ENCODE assay signal across 15 cellular contexts in genomic region chr4:111678466-111678865, GRCh38.
A peak's percentile ranks its signal among the peaks of the same experiment; 100 is the strongest.
DNase-seq lines count a peak whose midpoint lies in the region; ATAC-seq and TF ChIP-seq lines count a peak whose summit lies in the region.
"Had no signal": no experiment of that assay in that cellular context is flagged by ENCODE, and none has a peak within 500 bp of the region (broad histone marks: within the 10 kb centered on the region; RNA-seq: fewer than 3 reads in every experiment).

No MANE protein-coding gene starts in this region.

- peak; percentile 99 for DNase-seq in AG10803 (ENCODE audit: low read depth)
- DNase-seq in M059J (ENCODE audit: low read depth) = peak; percentile 91
- DNase-seq in dedifferentiated amniotic fluid mesenchymal stem cell (ENCODE audit: extremely low spot score) = peak; percentile 51
- DNase-seq in kidney tubule cell (ENCODE audit: low spot score) = peak; percentile 17
- DNase-seq in type B pancreatic cell (ENCODE audit: extremely low spot score, unreplicated experiment) = no peak
- DNase-seq in DMS 273 (lab: John Stamatoyannopoulos, UW; ENCODE audit: unreplicated experiment) = no peak
- DNase-seq in T-helper 2 cell treated with Interferon-gamma antibody and Interleukin-4, amounts not matched to agents 5 μg/mL and 100 μg/mL, for 36 hours (ENCODE audit: low spot score) = no peak
- DNase-seq: MG63; NCI-H2081 treated with DMSO at 0.1 percent for 48 hours; stimulated activated CD4-positive, alpha-beta T cell treated with anti-CD3 and anti-CD28 coated beads, Interleukin-1b, Interleukin-23, amount 100 ng/mL, for 48 hours had no signal

- no peaks in the 10 kb centered on the region for H3K36me3 Mint-ChIP-seq in type B pancreatic cell
- H3K36me3 Mint-ChIP-seq in T-helper 2 cell treated with Interferon-gamma antibody and Interleukin-4, amounts not matched to agents 5 μg/mL and 100 μg/mL, for 36 hours (ENCODE audit: low read depth) = no peaks in the 10 kb centered on the region
- H3K36me3 Mint-ChIP-seq: activated naive CD4-positive, alpha-beta T cell treated with anti-CD3 and anti-CD28 coated beads, Interleukin-2, amount 50 U/mL, for 72 hours had no signal

- H3K4me3 Mint-ChIP-seq in type B pancreatic cell = no peak overlapping the region
- no peak overlapping the region for H3K4me3 Mint-ChIP-seq in T-helper 2 cell treated with Interferon-gamma antibody and Interleukin-4, amounts not matched to agents 5 μg/mL and 100 μg/mL, for 36 hours

- H3K27ac Mint-ChIP-seq in type B pancreatic cell = no peak overlapping the region
- no peak overlapping the region for H3K27ac Mint-ChIP-seq in T-helper 2 cell treated with Interferon-gamma antibody and Interleukin-4, amounts not matched to agents 5 μg/mL and 100 μg/mL, for 36 hours
- H3K27ac Mint-ChIP-seq: activated naive CD4-positive, alpha-beta T cell treated with anti-CD3 and anti-CD28 coated beads, Interleukin-2, amount 50 U/mL, for 72 hours; progenitor cell of endocrine pancreas had no signal

- ATAC-seq in SK-N-SH treated with all-trans-retinoic acid at 6 μM for 48 hours = no peak
- ATAC-seq: activated naive CD4-positive, alpha-beta T cell treated with anti-CD3 and anti-CD28 coated beads, Interleukin-2, amount 50 U/mL, for 72 hours; gastroesophageal sphincter; HCT116 had no signal

- peak overlapping the region; percentile 3 for H3K4me3 ChIP-seq in AG10803 (ENCODE audit: low read length)
- H3K4me3 ChIP-seq: gastroesophageal sphincter, MG63 had no signal

- H3K4me1 Mint-ChIP-seq in type B pancreatic cell (ENCODE audit: unreplicated experiment) = peaks cover 4% of the 10 kb centered on the region
- H3K4me1 Mint-ChIP-seq in T-helper 2 cell treated with Interferon-gamma antibody and Interleukin-4, amounts not matched to agents 5 μg/mL and 100 μg/mL, for 36 hours (ENCODE audit: low read depth) = no peaks in the 10 kb centered on the region

- no peaks in the 10 kb centered on the region for H3K9me3 Mint-ChIP-seq in type B pancreatic cell
- H3K9me3 Mint-ChIP-seq in T-helper 2 cell treated with Interferon-gamma antibody and Interleukin-4, amounts not matched to agents 5 μg/mL and 100 μg/mL, for 36 hours = no peaks in the 10 kb centered on the region

- TF ChIP-seq CTCF in AG10803 (conservative IDR thresholded peaks at IDR 0.05; ENCODE audit: low read length) (0 out of 2 replicates have a peak, but pooled peaks have one; percentile 1), type B pancreatic cell (conservative IDR thresholded peaks at IDR 0.05) (no peak)

- H3K27me3 Mint-ChIP-seq in type B pancreatic cell = peaks cover 5% of the 10 kb centered on the region
- H3K27me3 Mint-ChIP-seq in T-helper 2 cell treated with Interferon-gamma antibody and Interleukin-4, amounts not matched to agents 5 μg/mL and 100 μg/mL, for 36 hours (ENCODE audit: low read depth) = no peaks in the 10 kb centered on the region
- H3K27me3 Mint-ChIP-seq: progenitor cell of endocrine pancreas had no signal

TF ChIP-seq in SK-N-SH treated with all-trans-retinoic acid at 6 μM for 48 hours, 23 proteins besides CTCF, POLR2A, EP300 and RAD21:
- TF ChIP-seq TCF4 (CRISPR knock-in tag; IDR thresholded peaks at IDR 0.05; ENCODE audit: borderline replicate concordance) (no peak), PPARA (CRISPR knock-in tag; IDR thresholded peaks at IDR 0.05; ENCODE audit: borderline replicate concordance) (no peak), CSDC2 (CRISPR knock-in tag; IDR thresholded peaks at IDR 0.05) (no peak), BACH2 (CRISPR knock-in tag; IDR thresholded peaks at IDR 0.05; ENCODE audit: borderline replicate concordance) (no peak), RARB (CRISPR knock-in tag; IDR thresholded peaks at IDR 0.05) (no peak), OSR1 (CRISPR knock-in tag; IDR thresholded peaks at IDR 0.05) (no peak), SNAI2 (CRISPR knock-in tag; IDR thresholded peaks at IDR 0.05) (no peak), ZNF565 (CRISPR knock-in tag; conservative IDR thresholded peaks at IDR 0.05; ENCODE audit: low read depth) (no peak), PATZ1 (CRISPR knock-in tag; IDR thresholded peaks at IDR 0.05; ENCODE audit: borderline replicate concordance) (no peak), ISL1 (CRISPR knock-in tag; IDR thresholded peaks at IDR 0.05) (no peak), ZFP3 (CRISPR knock-in tag; IDR thresholded peaks at IDR 0.05) (no peak), GLIS3 (CRISPR knock-in tag; IDR thresholded peaks at IDR 0.05) (no peak), POU6F1 (CRISPR knock-in tag; IDR thresholded peaks at IDR 0.05; ENCODE audit: borderline replicate concordance, low read depth) (no peak), TOX (CRISPR knock-in tag; IDR thresholded peaks at IDR 0.05; ENCODE audit: borderline replicate concordance) (no peak), ZNF8 (CRISPR knock-in tag; IDR thresholded peaks at IDR 0.05) (no peak)

Comparison
In these comparisons a context has a peak if more than half of its experiments do, and no peak if none do; other contexts are left out.
1. DNase-seq: peak in AG10803 (single experiment), M059J (single experiment), dedifferentiated amniotic fluid mesenchymal stem cell (single experiment) and kidney tubule cell (single experiment); none in type B pancreatic cell (single experiment), DMS 273 (single experiment) and T-helper 2 cell treated with Interferon-gamma antibody and Interleukin-4, amounts not matched to agents 5 μg/mL and 100 μg/mL, for 36 hours (single experiment).